ENCODE assay signal across 8 cellular contexts in the genomic region with DNA sequence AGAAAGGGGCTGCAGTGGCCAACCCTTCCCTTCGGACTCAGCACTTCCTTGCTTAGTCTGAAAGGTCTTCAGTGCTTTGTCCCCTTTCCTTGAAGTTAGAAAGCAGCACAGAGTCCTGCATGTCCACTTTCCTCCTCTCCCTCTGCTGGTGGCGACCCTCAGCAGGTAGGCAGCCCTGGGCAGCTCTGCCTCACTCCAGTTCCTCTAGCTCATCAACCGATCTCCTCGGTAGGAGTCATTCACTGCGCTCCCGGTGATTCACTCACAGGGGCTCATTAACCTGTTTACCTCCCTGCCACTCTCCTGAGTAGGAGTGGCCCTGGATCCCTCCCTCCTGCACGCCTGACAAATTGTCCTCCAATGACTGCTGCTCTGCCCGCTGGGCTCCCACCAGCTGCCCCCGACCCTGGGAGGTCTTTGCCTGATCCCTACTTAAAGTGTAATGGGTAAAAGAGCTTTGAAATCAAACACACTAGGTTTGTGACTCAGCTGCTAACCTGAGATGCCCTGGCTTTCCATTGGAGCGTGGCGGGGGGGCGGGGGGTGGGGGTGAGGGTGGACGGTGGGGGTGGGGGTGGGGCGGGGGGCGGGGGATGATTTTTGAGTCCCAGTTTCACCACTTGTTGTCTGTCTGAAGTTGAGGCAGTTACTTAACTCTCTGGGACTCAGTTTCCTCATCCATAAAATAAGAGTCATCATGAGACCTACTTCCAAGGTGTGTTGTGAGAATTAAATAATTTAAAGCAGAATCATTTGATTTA. TPM values are rescaled to one million over a fixed set of nuclear protein-coding genes. Genes with fewer than 3 reads are reported as not detected.
DNase-seq lines count a peak whose midpoint lies in the region; ATAC-seq and TF ChIP-seq lines count a peak whose summit lies in the region.

No MANE protein-coding gene starts in this region.

- H2AFZ ChIP-seq in osteoblast (ENCODE audit: low read length): peak overlapping the region; percentile 50

- H3K9me3 ChIP-seq in ectodermal cell (ENCODE audit: control insufficient read depth, low read length): no peaks in the 10 kb centered on the region
- no peaks in the 10 kb centered on the region for H3K9me3 ChIP-seq in osteoblast (ENCODE audit: low read depth, low read length)

- peaks cover 26% of the 10 kb centered on the region for H3K27me3 ChIP-seq in ectodermal cell (ENCODE audit: control insufficient read depth, insufficient read depth, low read length, poor library complexity, severe bottlenecking)
- no peaks in the 10 kb centered on the region for H3K27me3 ChIP-seq in osteoblast (ENCODE audit: insufficient read depth, low read length)

- ATAC-seq in GM19463 (IDR thresholded peaks at IDR 0.05; ENCODE audit: unreplicated experiment) (no peak), GM21515 (IDR thresholded peaks at IDR 0.05; ENCODE audit: unreplicated experiment) (no peak), HG02981 (IDR thresholded peaks at IDR 0.05; ENCODE audit: unreplicated experiment) (no peak)

- DNase-seq in HFF-Myc (ENCODE audit: extremely low read depth, low read depth) (peak; percentile 30), NCI-H526 treated with DMSO at 0.1 percent for 48 hours (lab: John Stamatoyannopoulos, UW) (peak; percentile 75), osteoblast (ENCODE audit: insufficient read length, low spot score, missing footprints) (peak; percentile 84), amniotic stem cell (lab: John Stamatoyannopoulos, UW) (no peak)

- H3K36me3 ChIP-seq in ectodermal cell (ENCODE audit: control insufficient read depth, insufficient read depth, low read length): no peaks in the 10 kb centered on the region
- no peaks in the 10 kb centered on the region for H3K36me3 ChIP-seq in osteoblast (ENCODE audit: insufficient read depth, low read length)

- no peak overlapping the region for H3K4me2 ChIP-seq in osteoblast (ENCODE audit: insufficient read depth, low read length)

- 5 to 6% methylated on average over 9 of the region's 15 CpGs for WGBS in ectodermal cell, 2 experiments

- H4K20me1 ChIP-seq in osteoblast (ENCODE audit: insufficient read depth, low read length): no peaks in the 10 kb centered on the region

- no peaks in the 10 kb centered on the region for H3K79me2 ChIP-seq in osteoblast (ENCODE audit: insufficient read depth, low read length)

- TF ChIP-seq CTCF in HFF-Myc (IDR thresholded peaks at IDR 0.05; ENCODE audit: low read depth, low read length, missing control alignments) (peak; percentile 26), osteoblast (IDR thresholded peaks at IDR 0.05; ENCODE audit: extremely low read depth, low read depth, low read length) (peak; percentile 41)

- H3K27ac ChIP-seq in ectodermal cell (ENCODE audit: insufficient read depth, low read depth, low read length, poor library complexity, severe bottlenecking) (peak overlapping the region; percentile 40), osteoblast (ENCODE audit: low read depth, low read length) (no peak overlapping the region)

- H3K4me3 ChIP-seq in HFF-Myc (replicated peaks; ENCODE audit: low read depth, low read length): no peak overlapping the region
- no peak overlapping the region for H3K4me3 ChIP-seq in ectodermal cell (ENCODE audit: insufficient read depth, low read depth, low read length)
- H3K4me3 ChIP-seq in osteoblast (ENCODE audit: insufficient read depth, low read length): no peak overlapping the region

- H3K4me1 ChIP-seq in ectodermal cell (ENCODE audit: control insufficient read depth, insufficient read depth, low read length): peaks cover 45% of the 10 kb centered on the region
- H3K4me1 ChIP-seq in osteoblast (ENCODE audit: insufficient read depth, low read length): peaks cover 27% of the 10 kb centered on the region

RNA-seq across cellular contexts. Expression of gene SCNN1A, which starts 4.2 kb away (rescaled TPM):
- polyA plus RNA-seq in ectodermal cell (2013, experiment 1 of 4): 0.94 TPM
- 0.53 TPM for polyA plus RNA-seq in ectodermal cell (2013, experiment 2 of 4)
- polyA plus RNA-seq in ectodermal cell (2013, experiment 3 of 4): 1.7 TPM
- 0.89 TPM for polyA plus RNA-seq in ectodermal cell (2013, experiment 4 of 4)
- under 0.01 and 0.36 TPM in 2 replicates for total RNA-seq in osteoblast

RNA-seq across cellular contexts. Expression of gene LTBR, which starts 12.8 kb away (rescaled TPM):
- 1.1 TPM for polyA plus RNA-seq in ectodermal cell (2013, experiment 1 of 4)
- 2.3 TPM for polyA plus RNA-seq in ectodermal cell (2013, experiment 2 of 4)
- polyA plus RNA-seq in ectodermal cell (2013, experiment 3 of 4): 1.5 TPM
- 1.8 TPM for polyA plus RNA-seq in ectodermal cell (2013, experiment 4 of 4)
- total RNA-seq in osteoblast: 110 and 121 TPM in 2 replicates

RNA-seq across cellular contexts. Expression of gene TNFRSF1A, which starts 29.3 kb away (rescaled TPM):
- polyA plus RNA-seq in ectodermal cell (2013, experiment 1 of 4): 30.7 TPM
- polyA plus RNA-seq in ectodermal cell (2013, experiment 2 of 4): 29.3 TPM
- polyA plus RNA-seq in ectodermal cell (2013, experiment 3 of 4): 24.1 TPM
- 31.3 TPM for polyA plus RNA-seq in ectodermal cell (2013, experiment 4 of 4)
- 228 and 255 TPM in 2 replicates for total RNA-seq in osteoblast
